Comparison of ENCODE assay signal across 4 cellular contexts in the genomic region with DNA sequence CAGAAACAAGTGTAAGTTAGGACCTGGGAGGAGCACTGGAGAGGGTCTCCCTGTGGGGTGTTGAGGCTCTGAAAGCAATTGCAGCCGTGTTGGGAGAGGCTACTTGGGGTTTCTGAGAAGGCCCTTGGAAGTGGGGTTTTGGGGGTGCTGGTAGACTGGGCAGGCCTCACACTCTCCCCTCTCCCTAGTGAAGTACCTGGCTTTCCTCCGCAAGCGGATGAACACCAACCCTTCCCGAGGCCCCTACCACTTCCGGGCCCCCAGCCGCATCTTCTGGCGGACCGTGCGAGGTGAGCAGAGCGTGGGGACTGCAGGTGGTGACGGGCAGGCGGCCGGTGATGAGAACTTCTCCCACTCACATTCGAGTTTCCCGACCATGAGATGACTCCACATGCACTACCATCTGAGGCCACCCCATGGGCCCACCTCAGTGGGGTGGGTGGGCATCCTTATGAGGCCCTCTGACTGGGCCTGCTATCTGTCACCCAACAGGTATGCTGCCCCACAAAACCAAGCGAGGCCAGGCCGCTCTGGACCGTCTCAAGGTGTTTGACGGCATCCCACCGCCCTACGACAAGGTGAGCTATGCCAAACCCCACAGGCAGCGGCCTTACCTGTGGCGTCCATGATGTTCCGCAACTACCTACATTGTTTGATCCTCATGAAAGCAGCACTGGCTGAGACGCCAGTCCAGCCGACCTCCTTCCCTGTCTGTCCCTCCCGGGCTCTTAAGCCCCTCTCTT. TPM values are rescaled to one million over a fixed set of nuclear protein-coding genes. Genes with fewer than 3 reads are reported as not detected.
DNase-seq lines count a peak whose midpoint lies in the region.

No MANE protein-coding gene starts in this region.

- no peaks in the 10 kb centered on the region for H3K27me3 ChIP-seq in skeletal muscle satellite cell (ENCODE audit: control insufficient read depth, insufficient read depth, low read length)

- H3K4me2 ChIP-seq in skeletal muscle satellite cell (ENCODE audit: low read length): peak overlapping the region; percentile 93

- H3K27ac Mint-ChIP-seq in activated T-helper 1 cell treated with anti-CD3 and anti-CD28 coated beads, Interleukin-12 subunit alpha, Interleukin-12 subunit beta, Interleukin-2, Interleukin-4 antibody, amounts not matched to agents 30 ng/mL and 10 ng/mL and 1 ng/mL, durations not matched to agents 14 hours and 24 hours and 36 hours: peak overlapping the region; percentile 94

- no peak for DNase-seq in activated T-helper 1 cell treated with anti-CD3 and anti-CD28 coated beads, Interleukin-12 subunit alpha, Interleukin-12 subunit beta, Interleukin-2, Interleukin-4 antibody, amounts not matched to agents 30 ng/mL and 10 ng/mL and 1 ng/mL, durations not matched to agents 14 hours and 24 hours and 36 hours (ENCODE audit: low spot score)
- DNase-seq in retina (no peak), mesenteric fat pad (ENCODE audit: low spot score) (no peak)

- H3K27me3 Mint-ChIP-seq in activated T-helper 1 cell treated with anti-CD3 and anti-CD28 coated beads, Interleukin-12 subunit alpha, Interleukin-12 subunit beta, Interleukin-2, Interleukin-4 antibody, amounts not matched to agents 30 ng/mL and 10 ng/mL and 1 ng/mL, durations not matched to agents 14 hours and 24 hours and 36 hours (ENCODE audit: insufficient read depth): peaks cover 4% of the 10 kb centered on the region

- peaks cover 66% of the 10 kb centered on the region for H3K36me3 Mint-ChIP-seq in activated T-helper 1 cell treated with anti-CD3 and anti-CD28 coated beads, Interleukin-12 subunit alpha, Interleukin-12 subunit beta, Interleukin-2, Interleukin-4 antibody, amounts not matched to agents 30 ng/mL and 10 ng/mL and 1 ng/mL, durations not matched to agents 14 hours and 24 hours and 36 hours (ENCODE audit: low read depth)

- no peaks in the 10 kb centered on the region for H3K9me3 ChIP-seq in skeletal muscle satellite cell (replicated peaks; ENCODE audit: low read length)

- H3K4me3 Mint-ChIP-seq in activated T-helper 1 cell treated with anti-CD3 and anti-CD28 coated beads, Interleukin-12 subunit alpha, Interleukin-12 subunit beta, Interleukin-2, Interleukin-4 antibody, amounts not matched to agents 30 ng/mL and 10 ng/mL and 1 ng/mL, durations not matched to agents 14 hours and 24 hours and 36 hours: peak overlapping the region; percentile 98

- peak overlapping the region; percentile 99 for H3K4me3 ChIP-seq in skeletal muscle satellite cell (ENCODE audit: low read length)

- intact Hi-C loops in activated T-helper 1 cell treated with anti-CD3 and anti-CD28 coated beads, Interleukin-12 subunit alpha, Interleukin-12 subunit beta, Interleukin-2, Interleukin-4 antibody, amounts not matched to agents 30 ng/mL and 10 ng/mL and 1 ng/mL, durations not matched to agents 14 hours and 24 hours and 36 hours (cut with micrococcal nuclease): no loop called here

- H3K9me3 Mint-ChIP-seq in activated T-helper 1 cell treated with anti-CD3 and anti-CD28 coated beads, Interleukin-12 subunit alpha, Interleukin-12 subunit beta, Interleukin-2, Interleukin-4 antibody, amounts not matched to agents 30 ng/mL and 10 ng/mL and 1 ng/mL, durations not matched to agents 14 hours and 24 hours and 36 hours: no peaks in the 10 kb centered on the region

- peak overlapping the region; percentile 100 for H3K9ac ChIP-seq in skeletal muscle satellite cell (ENCODE audit: low read depth, low read length)

- peaks cover 38% of the 10 kb centered on the region for H3K4me1 Mint-ChIP-seq in activated T-helper 1 cell treated with anti-CD3 and anti-CD28 coated beads, Interleukin-12 subunit alpha, Interleukin-12 subunit beta, Interleukin-2, Interleukin-4 antibody, amounts not matched to agents 30 ng/mL and 10 ng/mL and 1 ng/mL, durations not matched to agents 14 hours and 24 hours and 36 hours (ENCODE audit: low read depth)

- peaks cover 14% of the 10 kb centered on the region for H3K4me1 ChIP-seq in skeletal muscle satellite cell (ENCODE audit: control insufficient read depth, insufficient read depth, low read length)

- peaks cover 54% of the 10 kb centered on the region for H3K36me3 ChIP-seq in skeletal muscle satellite cell (ENCODE audit: insufficient read depth, low read length)

RNA-seq across cellular contexts. Expression of gene RPL13A, which starts 3.0 kb away (rescaled TPM):
- 2,876 and 2,988 TPM in 2 replicates for total RNA-seq in activated T-helper 1 cell treated with anti-CD3 and anti-CD28 coated beads, Interleukin-12 subunit alpha, Interleukin-12 subunit beta, Interleukin-2, Interleukin-4 antibody, amounts not matched to agents 30 ng/mL and 10 ng/mL and 1 ng/mL, durations not matched to agents 14 hours and 24 hours and 36 hours
- 1,903 and 3,080 TPM in 2 replicates for total RNA-seq in skeletal muscle satellite cell (2012; rRNA removed)
- total RNA-seq in mesenteric fat pad: 2,027 TPM

RNA-seq across cellular contexts. Expression of gene RPS11, which starts 5.8 kb away (rescaled TPM):
- 1,890 and 1,927 TPM in 2 replicates for total RNA-seq in activated T-helper 1 cell treated with anti-CD3 and anti-CD28 coated beads, Interleukin-12 subunit alpha, Interleukin-12 subunit beta, Interleukin-2, Interleukin-4 antibody, amounts not matched to agents 30 ng/mL and 10 ng/mL and 1 ng/mL, durations not matched to agents 14 hours and 24 hours and 36 hours
- total RNA-seq in skeletal muscle satellite cell (2012; rRNA removed): 2,630 and 3,928 TPM in 2 replicates
- total RNA-seq in mesenteric fat pad: 1,458 TPM

RNA-seq across cellular contexts. Expression of gene FLT3LG, which starts 16.4 kb away (rescaled TPM):
- 58.4 and 65.4 TPM in 2 replicates for total RNA-seq in activated T-helper 1 cell treated with anti-CD3 and anti-CD28 coated beads, Interleukin-12 subunit alpha, Interleukin-12 subunit beta, Interleukin-2, Interleukin-4 antibody, amounts not matched to agents 30 ng/mL and 10 ng/mL and 1 ng/mL, durations not matched to agents 14 hours and 24 hours and 36 hours
- 1.8 and 3.5 TPM in 2 replicates for total RNA-seq in skeletal muscle satellite cell (2012; rRNA removed)
- total RNA-seq in mesenteric fat pad: 6.2 TPM

RNA-seq across cellular contexts. Expression of gene FCGRT, which starts 22.0 kb away (rescaled TPM):
- 0.88 and 1.1 TPM in 2 replicates for total RNA-seq in activated T-helper 1 cell treated with anti-CD3 and anti-CD28 coated beads, Interleukin-12 subunit alpha, Interleukin-12 subunit beta, Interleukin-2, Interleukin-4 antibody, amounts not matched to agents 30 ng/mL and 10 ng/mL and 1 ng/mL, durations not matched to agents 14 hours and 24 hours and 36 hours
- total RNA-seq in skeletal muscle satellite cell (2012; rRNA removed): 24.7 and 28.6 TPM in 2 replicates
- total RNA-seq in mesenteric fat pad: 476 TPM

RNA-seq across cellular contexts. Expression of gene RCN3, which starts 37.3 kb away (rescaled TPM):
- total RNA-seq in activated T-helper 1 cell treated with anti-CD3 and anti-CD28 coated beads, Interleukin-12 subunit alpha, Interleukin-12 subunit beta, Interleukin-2, Interleukin-4 antibody, amounts not matched to agents 30 ng/mL and 10 ng/mL and 1 ng/mL, durations not matched to agents 14 hours and 24 hours and 36 hours: 2.0 and 2.1 TPM in 2 replicates
- 217 and 230 TPM in 2 replicates for total RNA-seq in skeletal muscle satellite cell (2012; rRNA removed)
- total RNA-seq in mesenteric fat pad: 76.2 TPM
